ENCODE assay signal across 16 cellular contexts in genomic region chr6:169244684-169245383, GRCh38. TPM values are rescaled to one million over a fixed set of nuclear protein-coding genes. Genes with fewer than 3 reads are reported as not detected.
DNase-seq lines count a peak whose midpoint lies in the region; ATAC-seq and TF ChIP-seq lines count a peak whose summit lies in the region.
"Had no signal": no experiment of that assay in that cellular context is flagged by ENCODE, and none has a peak within 500 bp of the region (broad histone marks: within the 10 kb centered on the region; RNA-seq: fewer than 3 reads in every experiment).

No MANE protein-coding gene starts in this region.

- no peak for TF ChIP-seq CTCF in coronary artery (IDR thresholded peaks at IDR 0.05)
- TF ChIP-seq CTCF in osteocyte (IDR thresholded peaks at IDR 0.05): no peak
- TF ChIP-seq CTCF in tibial artery (IDR thresholded peaks at IDR 0.05): no peak
- TF ChIP-seq CTCF in GM23338 (conservative IDR thresholded peaks at IDR 0.05; ENCODE audit: low read depth in 2 of 2): no peak
- no peak for TF ChIP-seq CTCF in GM20000 (IDR thresholded peaks at IDR 0.05; ENCODE audit: extremely low read depth, missing control alignments)

- H3K27ac Mint-ChIP-seq in osteocyte (ENCODE audit: unreplicated experiment) (peak overlapping the region; percentile 23), GM23338 (no peak overlapping the region)
- H3K27ac Mint-ChIP-seq: CD8-positive, alpha-beta memory T cell had no signal

- DNase-seq in coronary artery (ENCODE audit: low spot score) (no peak), mesenchymal stem cell (no peak), osteocyte (ENCODE audit: extremely low spot score, unreplicated experiment) (no peak), tibial artery (peak; percentile 14 to 40), GM23338 (ENCODE audit: low spot score) (no peak), GM20000 (ENCODE audit: low spot score) (no peak)
- DNase-seq: AML-193; Caco-2; CD8-positive, alpha-beta memory T cell; DND-41; GDM1; HCEC 1CT had no signal

- no peak overlapping the region for H3K18ac ChIP-seq in mesenchymal stem cell (ENCODE audit: low read depth in 1 of 2, low read length in 2 of 2)

- peaks cover 6% of the 10 kb centered on the region; the same call in 1 of the 2 replicates for H3K9me2 ChIP-seq in GM23338 (ENCODE audit: insufficient read depth)

- H2BK5ac ChIP-seq in mesenchymal stem cell (ENCODE audit: low read depth, low read length, poor library complexity, severe bottlenecking): no peak overlapping the region

- H2BK12ac ChIP-seq in mesenchymal stem cell (ENCODE audit: low read length in 2 of 2): no peak overlapping the region

- no peaks in the 10 kb centered on the region for H3K27me3 Mint-ChIP-seq in osteocyte (ENCODE audit: unreplicated experiment)
- peaks cover 2% of the 10 kb centered on the region for H3K27me3 Mint-ChIP-seq in GM23338 (ENCODE audit: insufficient read depth, low read depth, poor library complexity)

- intact Hi-C loops in tibial artery (cut with DNase I; ENCODE audit: low total_unique reads): no loop called here

- peak overlapping the region; percentile 40 for H3K4me3 ChIP-seq in coronary artery
- H3K4me3 ChIP-seq in mesenchymal stem cell (ENCODE audit: insufficient read depth in 1 of 2, low read depth in 1 of 2, low read length in 2 of 2): no peak overlapping the region
- no peak overlapping the region for H3K4me3 ChIP-seq in tibial artery
- H3K4me3 ChIP-seq in GM23338: no peak overlapping the region
- H3K4me3 ChIP-seq: A549, BLaER1 had no signal

- peaks cover 27% of the 10 kb centered on the region for H3K4me1 Mint-ChIP-seq in osteocyte (ENCODE audit: unreplicated experiment)
- H3K4me1 Mint-ChIP-seq in GM23338: no peaks in the 10 kb centered on the region; the same call in 2 of the 3 replicates
- H3K4me1 Mint-ChIP-seq: CD8-positive, alpha-beta memory T cell had no signal

- H4K20me1 ChIP-seq in GM23338 (replicated peaks; ENCODE audit: insufficient read depth): no peaks in the 10 kb centered on the region; the same call in 1 of the 2 replicates
- H4K20me1 ChIP-seq: BLaER1 had no signal

- H3K79me2 ChIP-seq in GM23338 (replicated peaks; ENCODE audit: insufficient read depth): peaks cover 6% of the 10 kb centered on the region

- H2BK15ac ChIP-seq in mesenchymal stem cell (ENCODE audit: low read depth, poor library complexity, severe bottlenecking): no peak overlapping the region

- H3K36me3 ChIP-seq in mesenchymal stem cell (ENCODE audit: control insufficient read depth in 1 of 2, insufficient read depth in 2 of 2, low read depth in 1 of 2, low read length in 2 of 2) (peaks cover 56 to 99% of the 10 kb centered on the region in 2 experiments), tibial artery (peaks cover 38 to 63% (median 47%) of the 10 kb centered on the region in 3 donors), GM23338 (ENCODE audit: insufficient read depth) (peaks cover 12% of the 10 kb centered on the region; the same call in 1 of the 2 replicates)
- H3K36me3 ChIP-seq: BLaER1 had no signal

- no peak overlapping the region for H4K8ac ChIP-seq in mesenchymal stem cell (ENCODE audit: low read length)

- H3K9ac ChIP-seq in mesenchymal stem cell (ENCODE audit: low read length): peak overlapping the region; percentile 31
- H3K9ac ChIP-seq: BLaER1 had no signal

- H3K4me2 ChIP-seq in mesenchymal stem cell (ENCODE audit: low read length, poor library complexity, severe bottlenecking): no peak overlapping the region
- H3K4me2 ChIP-seq in GM23338: no peak overlapping the region
- H3K4me2 ChIP-seq: A549, BLaER1 had no signal

- H3K27ac ChIP-seq in coronary artery (peak overlapping the region in 1 of 2 donors; percentile 52), mesenchymal stem cell (ENCODE audit: low read length, poor library complexity, severe bottlenecking) (no peak overlapping the region), tibial artery (no peak overlapping the region), GM23338 (ENCODE audit: low read depth) (no peak overlapping the region)
- H3K27ac ChIP-seq: A549, BLaER1 had no signal

- H2AK5ac ChIP-seq in mesenchymal stem cell (ENCODE audit: low read length, severe bottlenecking): no peak overlapping the region

- H4K91ac ChIP-seq in mesenchymal stem cell (ENCODE audit: low read length): no peak overlapping the region

- no peak overlapping the region for H2BK120ac ChIP-seq in mesenchymal stem cell (ENCODE audit: low read depth, low read length)

- 91% methylated on average over 15 of the region's 15 CpGs for WGBS in mesenchymal stem cell

- H3K4ac ChIP-seq in mesenchymal stem cell (ENCODE audit: low read depth in 1 of 2, low read length in 2 of 2): no peak overlapping the region

- H3K27me3 ChIP-seq in mesenchymal stem cell (ENCODE audit: control insufficient read depth in 1 of 2, insufficient read depth in 1 of 2, low read length in 2 of 2) (no peaks in the 10 kb centered on the region), tibial artery (no peaks in the 10 kb centered on the region), GM23338 (ENCODE audit: insufficient read depth) (no peaks in the 10 kb centered on the region)
- H3K27me3 ChIP-seq: BLaER1 had no signal

- H2AFZ ChIP-seq in mesenchymal stem cell (ENCODE audit: low read depth, low read length): no peak overlapping the region
- H2AFZ ChIP-seq in GM23338: no peak overlapping the region

- H3K4me3 Mint-ChIP-seq in osteocyte (ENCODE audit: unreplicated experiment) (no peak overlapping the region), GM23338 (no peak overlapping the region)
- H3K4me3 Mint-ChIP-seq: CD8-positive, alpha-beta memory T cell had no signal

- H3K4me1 ChIP-seq in mesenchymal stem cell (ENCODE audit: control insufficient read depth, insufficient read depth, low read depth, low read length) (peaks cover 4% of the 10 kb centered on the region), tibial artery (peaks cover 0 to 31% (median 3%) of the 10 kb centered on the region in 4 donors), GM23338 (ENCODE audit: insufficient read depth) (no peaks in the 10 kb centered on the region)
- H3K4me1 ChIP-seq: A549, BLaER1 had no signal

- H3K23ac ChIP-seq in mesenchymal stem cell (ENCODE audit: low read length in 2 of 2): no peak overlapping the region

- H3K9me3 Mint-ChIP-seq in osteocyte (ENCODE audit: unreplicated experiment) (no peaks in the 10 kb centered on the region), GM23338 (peaks cover 5% of the 10 kb centered on the region)
- H3K9me3 Mint-ChIP-seq: CD8-positive, alpha-beta memory T cell had no signal

- no peak for ATAC-seq in GM23338
- no peak for ATAC-seq in HG03460 (IDR thresholded peaks at IDR 0.05; ENCODE audit: unreplicated experiment)
- ATAC-seq in HG02678 (IDR thresholded peaks at IDR 0.05; ENCODE audit: unreplicated experiment): no peak
- ATAC-seq: A549 had no signal

- H3K14ac ChIP-seq in mesenchymal stem cell (ENCODE audit: low read length in 2 of 2): no peak overlapping the region

- H3K9me3 ChIP-seq in mesenchymal stem cell (ENCODE audit: control insufficient read depth, low read length) (peaks cover 5% of the 10 kb centered on the region), tibial artery (no peaks in the 10 kb centered on the region)
- H3K9me3 ChIP-seq: A549, BLaER1, Caco-2 had no signal

- peaks cover 61% of the 10 kb centered on the region for H3K36me3 Mint-ChIP-seq in osteocyte (ENCODE audit: unreplicated experiment)
- peaks cover 52% of the 10 kb centered on the region for H3K36me3 Mint-ChIP-seq in GM23338 (ENCODE audit: low read depth)
- H3K36me3 Mint-ChIP-seq: CD8-positive, alpha-beta memory T cell had no signal

- no peaks in the 10 kb centered on the region for H3K79me1 ChIP-seq in mesenchymal stem cell (replicated peaks; ENCODE audit: low read length, poor library complexity, severe bottlenecking)

- H3F3A ChIP-seq in GM23338 (replicated peaks; ENCODE audit: low read depth): peaks cover 10% of the 10 kb centered on the region; the same call in 1 of the 2 replicates

RNA-seq across cellular contexts. Expression of gene THBS2, which starts 8.8 kb away (rescaled TPM):
- polyA plus RNA-seq in mesenchymal stem cell (2013, experiment 1 of 2): 1.1 TPM
- 1.2 TPM for polyA plus RNA-seq in mesenchymal stem cell (2013, experiment 2 of 2)
- total RNA-seq in osteocyte: 650 and 687 TPM in 2 replicates
- 40.7 and 44.7 TPM in 2 replicates for total RNA-seq in GM23338 (2014; rRNA removed; shearing (Covaris generic))
- 7.8 and 7.9 TPM in 2 replicates for polyA plus RNA-seq in GM23338 (2016; fragmentation: Nextera tagmentation; extraction: Ambion mirVana)
- total RNA-seq: CD8-positive, alpha-beta memory T cell had no signal

Comparison
In these comparisons a context has a peak if more than half of its experiments do, and no peak if none do; other contexts are left out.
1. DNase-seq: peak in tibial artery (2 of 2); none in coronary artery (single experiment), mesenchymal stem cell (single experiment), osteocyte (single experiment), GM23338 (single experiment) and GM20000 (single experiment).
2. RNA of gene THBS2, which starts 8.8 kb away (total RNA-seq): 650 to 687 TPM in osteocyte; 40.7 to 44.7 TPM in GM23338; every median in the first group is over 10 times any median in the second.